In genomic region chr12:1741154-1741949, GRCh38 we compare ENCODE assay signal across 13 cellular contexts. TPM values are rescaled to one million over a fixed set of nuclear protein-coding genes. Genes with fewer than 3 reads are reported as not detected.
A peak's percentile ranks its signal among the peaks of the same experiment; 100 is the strongest.
DNase-seq lines count a peak whose midpoint lies in the region; ATAC-seq and TF ChIP-seq lines count a peak whose summit lies in the region.
"Had no signal": no experiment of that assay in that cellular context is flagged by ENCODE, and none has a peak within 500 bp of the region (broad histone marks: within the 10 kb centered on the region; RNA-seq: fewer than 3 reads in every experiment).

No MANE protein-coding gene starts in this region.

- H3K36me3 ChIP-seq in BLaER1 treated with 17β-estradiol and CSF1 and Interleukin-3, amounts not matched to agents 10 nM and 100 nM: peaks cover 0 to 39% (median 26%) of the 10 kb centered on the region in 11 experiments; a peak in 19 of 22 replicates
- H3K36me3 ChIP-seq: colonic mucosa had no signal

- no peak for TF ChIP-seq CTCF in HFFc6 (IDR thresholded peaks at IDR 0.05)

- no peaks in the 10 kb centered on the region for H3K27me3 ChIP-seq in BLaER1 treated with 17β-estradiol and CSF1 and Interleukin-3, amounts not matched to agents 10 nM and 100 nM
- H3K27me3 ChIP-seq: colonic mucosa had no signal

- peak; percentile 41 for DNase-seq in HFFc6
- peak; percentile 45 for DNase-seq in amniotic epithelial cell (ENCODE audit: low read depth)
- DNase-seq in naive thymus-derived CD8-positive, alpha-beta T cell: no peak
- DNase-seq in iPS-NIHi11 (ENCODE audit: low spot score): no peak
- DNase-seq in mucosa of gallbladder (ENCODE audit: low spot score): no peak
- no peak for DNase-seq in NCI-H748 treated with DMSO at 0.1 percent for 48 hours (lab: John Stamatoyannopoulos, UW)
- DNase-seq: activated CD8-positive, alpha-beta T cell treated with anti-CD3 and anti-CD28 coated beads, Interleukin-2, amount 10 ng/mL, durations not matched to agents 7 days and 5 days; activated naive CD4-positive, alpha-beta T cell treated with Interleukin-2 at 50 U/mL for 16 hours; colonic mucosa; kidney glomerular epithelial cell; NCI-H146 had no signal

- H3K27ac Mint-ChIP-seq in HFFc6: peak overlapping the region; percentile 3; the same call in 1 of the 2 replicates
- H3K27ac Mint-ChIP-seq in naive thymus-derived CD8-positive, alpha-beta T cell: peak overlapping the region in 9 of 10 donors; percentile 1 to 80 (median 65)
- H3K27ac Mint-ChIP-seq: activated CD8-positive, alpha-beta T cell treated with anti-CD3 and anti-CD28 coated beads, Interleukin-2, amount 10 ng/mL, durations not matched to agents 7 days and 5 days had no signal

- H3K4me3 Mint-ChIP-seq in HFFc6: no peak overlapping the region
- peak overlapping the region in 2 of 10 donors; percentile 1 to 5 for H3K4me3 Mint-ChIP-seq in naive thymus-derived CD8-positive, alpha-beta T cell
- H3K4me3 Mint-ChIP-seq: activated CD8-positive, alpha-beta T cell treated with anti-CD3 and anti-CD28 coated beads, Interleukin-2, amount 10 ng/mL, durations not matched to agents 7 days and 5 days had no signal

- H3K27ac ChIP-seq in BLaER1 treated with 17β-estradiol and CSF1 and Interleukin-3, amounts not matched to agents 10 nM and 100 nM: 0 out of 22 replicates have a peak overlapping the region, but pooled peaks of 1 of the 11 experiments have one; percentile 2
- H3K27ac ChIP-seq: colonic mucosa had no signal

- no peaks in the 10 kb centered on the region for H3K27me3 Mint-ChIP-seq in HFFc6 (ENCODE audit: insufficient read depth)
- no peaks in the 10 kb centered on the region for H3K27me3 Mint-ChIP-seq in naive thymus-derived CD8-positive, alpha-beta T cell

- H3K4me1 Mint-ChIP-seq in HFFc6 (ENCODE audit: low read depth): peaks cover 50% of the 10 kb centered on the region
- H3K4me1 Mint-ChIP-seq in naive thymus-derived CD8-positive, alpha-beta T cell: peaks cover 28 to 71% (median 48%) of the 10 kb centered on the region in 4 donors

- peak overlapping the region in 9 of 11 experiments; percentile 26 to 66 (median 48); a peak in 18 of 22 replicates for H3K4me2 ChIP-seq in BLaER1 treated with 17β-estradiol and CSF1 and Interleukin-3, amounts not matched to agents 10 nM and 100 nM

- H3K36me3 Mint-ChIP-seq in HFFc6 (ENCODE audit: low read depth): peaks cover 15% of the 10 kb centered on the region
- peaks cover 1 to 26% (median 15%) of the 10 kb centered on the region in 3 donors for H3K36me3 Mint-ChIP-seq in naive thymus-derived CD8-positive, alpha-beta T cell

- H4K20me1 ChIP-seq in BLaER1 treated with 17β-estradiol and CSF1 and Interleukin-3, amounts not matched to agents 10 nM and 100 nM: peaks cover 23 to 98% (median 62%) of the 10 kb centered on the region in 11 experiments; a peak in 21 of 22 replicates

- H3K9me3 Mint-ChIP-seq in HFFc6: peaks cover 14% of the 10 kb centered on the region
- H3K9me3 Mint-ChIP-seq in naive thymus-derived CD8-positive, alpha-beta T cell: peaks cover 0 to 3% (median under 1%) of the 10 kb centered on the region in 9 donors

- peaks cover 3 to 24% (median 18%) of the 10 kb centered on the region in 11 experiments; a peak in 19 of 22 replicates for H3K9me3 ChIP-seq in BLaER1 treated with 17β-estradiol and CSF1 and Interleukin-3, amounts not matched to agents 10 nM and 100 nM (replicated peaks in 1 of 11)
- H3K9me3 ChIP-seq: colonic mucosa had no signal

- H3K4me1 ChIP-seq in BLaER1 treated with 17β-estradiol and CSF1 and Interleukin-3, amounts not matched to agents 10 nM and 100 nM: peaks cover 43 to 55% (median 51%) of the 10 kb centered on the region in 10 experiments

- no peak overlapping the region for H3K4me3 ChIP-seq in BLaER1 treated with 17β-estradiol and CSF1 and Interleukin-3, amounts not matched to agents 10 nM and 100 nM
- H3K4me3 ChIP-seq: colonic mucosa had no signal

- no peak for ATAC-seq in naive thymus-derived CD8-positive, alpha-beta T cell
- ATAC-seq in GM18867 (IDR thresholded peaks at IDR 0.05; ENCODE audit: unreplicated experiment): no peak
- ATAC-seq: activated CD8-positive, alpha-beta T cell treated with anti-CD3 and anti-CD28 coated beads, Interleukin-2, amount 10 ng/mL, durations not matched to agents 7 days and 5 days had no signal

- H3K9ac ChIP-seq in BLaER1 treated with 17β-estradiol and CSF1 and Interleukin-3, amounts not matched to agents 10 nM and 100 nM: no peak overlapping the region

- POLR2A ChIA-PET in naive thymus-derived CD8-positive, alpha-beta T cell (lab: Charles Lee): no interaction called here

RNA-seq across cellular contexts. Expression of gene ADIPOR2, which starts 50.5 kb away (rescaled TPM):
- total RNA-seq in HFFc6 (2021; fragmentation: NEBNext Ultra II Directional; extraction: Animal tissue kit (Norgen Biotek cat#: 25700)): 10 to 100 TPM; 38.9 to 50.1 (median 44.9) TPM
- total RNA-seq in naive thymus-derived CD8-positive, alpha-beta T cell: 10 to 100 TPM; 38.5 to 39.9 TPM
- 1 to 10 TPM; 2.0 to 3.2 (median 3.0) TPM for polyA plus RNA-seq in naive thymus-derived CD8-positive, alpha-beta T cell
- 64.2 TPM for total RNA-seq in mucosa of gallbladder

Comparison
In these comparisons a context has a peak if more than half of its experiments do, and no peak if none do; other contexts are left out.
1. DNase-seq: peak in HFFc6 (single experiment) and amniotic epithelial cell (single experiment); none in naive thymus-derived CD8-positive, alpha-beta T cell (0 of 10), iPS-NIHi11 (single experiment), mucosa of gallbladder (single experiment) and NCI-H748 treated with DMSO at 0.1 percent for 48 hours (single experiment).